Comparison of ENCODE assay signal across 15 cellular contexts in genomic region chr2:240834377-240834975, GRCh38. TPM values are rescaled to one million over a fixed set of nuclear protein-coding genes. Genes with fewer than 3 reads are reported as not detected.
DNase-seq lines count a peak whose midpoint lies in the region; ATAC-seq and TF ChIP-seq lines count a peak whose summit lies in the region.
"Had no signal": no experiment of that assay in that cellular context is flagged by ENCODE, and none has a peak within 500 bp of the region (broad histone marks: within the 10 kb centered on the region; RNA-seq: fewer than 3 reads in every experiment).

No MANE protein-coding gene starts in this region.

- H3K4me2 ChIP-seq in GM23338 (no peak overlapping the region), OCI-LY3 (ENCODE audit: low read length) (no peak overlapping the region), osteoblast (ENCODE audit: insufficient read depth, low read length) (no peak overlapping the region)
- H3K4me2 ChIP-seq: A549 had no signal

- H3K27ac Mint-ChIP-seq in GM23338 (no peak overlapping the region), endodermal cell (no peak overlapping the region)
- no peak overlapping the region for H3K27ac Mint-ChIP-seq in activated CD8-positive, alpha-beta T cell treated with anti-CD3 and anti-CD28 coated beads for 36 hours

- H3K9me3 Mint-ChIP-seq in GM23338 (no peaks in the 10 kb centered on the region), endodermal cell (no peaks in the 10 kb centered on the region)
- H3K9me3 Mint-ChIP-seq in activated CD8-positive, alpha-beta T cell treated with anti-CD3 and anti-CD28 coated beads for 36 hours, result no peaks in the 10 kb centered on the region

- H3K27me3 Mint-ChIP-seq in GM23338 (ENCODE audit: insufficient read depth, low read depth, poor library complexity) (peaks cover 15% of the 10 kb centered on the region), endodermal cell (ENCODE audit: insufficient read depth) (peaks cover 47% of the 10 kb centered on the region)
- peaks cover 7% of the 10 kb centered on the region for H3K27me3 Mint-ChIP-seq in activated CD8-positive, alpha-beta T cell treated with anti-CD3 and anti-CD28 coated beads for 36 hours

- POLR2A ChIA-PET in activated CD8-positive, alpha-beta T cell treated with anti-CD3 and anti-CD28 coated beads for 36 hours (lab: Charles Lee), result interaction anchor here (0.9 kb wide), 1 partner anchor 12 kb away, joined by 3 read pairs; no protein-coding TSS in a partner anchor

- H3K4me3 ChIP-seq in GM23338, result no peak overlapping the region
- no peak overlapping the region for H3K4me3 ChIP-seq in OCI-LY3 (ENCODE audit: low read length)
- no peak overlapping the region for H3K4me3 ChIP-seq in endodermal cell (ENCODE audit: low read length)
- no peak overlapping the region for H3K4me3 ChIP-seq in osteoblast (ENCODE audit: insufficient read depth, low read length)
- H3K4me3 ChIP-seq: A549, GM12878 had no signal

- H2AFZ ChIP-seq in GM23338 (no peak overlapping the region), OCI-LY3 (ENCODE audit: low read depth, low read length) (no peak overlapping the region), osteoblast (ENCODE audit: low read length) (no peak overlapping the region)

- CTCF ChIA-PET in activated CD8-positive, alpha-beta T cell treated with anti-CD3 and anti-CD28 coated beads for 36 hours (lab: Charles Lee), result interaction anchor here (1.7 kb wide), 1 partner anchor 17 kb away, joined by 8 read pairs; no protein-coding TSS in a partner anchor

- H3K4me3 Mint-ChIP-seq in GM23338 (no peak overlapping the region), endodermal cell (no peak overlapping the region)
- no peak overlapping the region for H3K4me3 Mint-ChIP-seq in activated CD8-positive, alpha-beta T cell treated with anti-CD3 and anti-CD28 coated beads for 36 hours

- H3K36me3 ChIP-seq in GM23338 (ENCODE audit: insufficient read depth) (no peaks in the 10 kb centered on the region), OCI-LY3 (replicated peaks; ENCODE audit: low read depth, low read length) (no peaks in the 10 kb centered on the region), endodermal cell (ENCODE audit: control insufficient read depth, insufficient read depth, low read length) (no peaks in the 10 kb centered on the region), osteoblast (ENCODE audit: insufficient read depth, low read length) (no peaks in the 10 kb centered on the region)

- H3K79me2 ChIP-seq in GM23338 (replicated peaks; ENCODE audit: insufficient read depth), result no peaks in the 10 kb centered on the region
- H3K79me2 ChIP-seq in OCI-LY3 (ENCODE audit: low read length), result no peaks in the 10 kb centered on the region
- no peaks in the 10 kb centered on the region for H3K79me2 ChIP-seq in osteoblast (ENCODE audit: insufficient read depth, low read length)

- no peaks in the 10 kb centered on the region for H4K20me1 ChIP-seq in GM23338 (replicated peaks; ENCODE audit: insufficient read depth)
- H4K20me1 ChIP-seq in OCI-LY3 (ENCODE audit: insufficient read depth, low read length), result no peaks in the 10 kb centered on the region
- H4K20me1 ChIP-seq in osteoblast (ENCODE audit: insufficient read depth, low read length), result peaks cover 4% of the 10 kb centered on the region

- ATAC-seq in GM23338 (no peak), GM18861 (IDR thresholded peaks at IDR 0.05; ENCODE audit: unreplicated experiment) (no peak)
- ATAC-seq in activated CD8-positive, alpha-beta T cell treated with anti-CD3 and anti-CD28 coated beads for 36 hours, result no peak
- ATAC-seq: GM12878, HCT116 had no signal

- no peaks in the 10 kb centered on the region for H3F3A ChIP-seq in GM23338 (replicated peaks; ENCODE audit: low read depth)

- H3K9ac ChIP-seq in OCI-LY3 (ENCODE audit: low read length), result no peak overlapping the region
- H3K9ac ChIP-seq in endodermal cell (ENCODE audit: extremely low read depth, low read length, poor library complexity, severe bottlenecking), result no peak overlapping the region

- WGBS in endodermal cell (ENCODE audit: insufficient coverage in 1 of 2, insufficient read length in 1 of 2), 2 experiments, result 83 to 84% methylated on average over 6 of the region's 6 CpGs

- intact Hi-C loops in activated CD8-positive, alpha-beta T cell treated with anti-CD3 and anti-CD28 coated beads for 36 hours (cut with micrococcal nuclease), result no loop called here

- DNase-seq in GM23338 (ENCODE audit: low spot score) (peak; percentile 37), endodermal cell (no peak), osteoblast (ENCODE audit: insufficient read length, low spot score, missing footprints) (peak; percentile 73), DMS79 (lab: John Stamatoyannopoulos, UW) (no peak)
- no peak for DNase-seq in activated CD8-positive, alpha-beta T cell treated with anti-CD3 and anti-CD28 coated beads for 36 hours
- DNase-seq: DMS 273 treated with DMSO at 0.1 percent for 48 hours, GOT3 had no signal

- TF ChIP-seq CTCF in GM23338 (conservative IDR thresholded peaks at IDR 0.05; ENCODE audit: low read depth in 2 of 2) (peak in 1 of 2 experiments; percentile 54; a peak in 3 of 4 replicates), OCI-LY3 (IDR thresholded peaks at IDR 0.05; ENCODE audit: low read depth, low read length) (peak; percentile 11; the same call in 1 of the 2 replicates), endodermal cell (conservative IDR thresholded peaks at IDR 0.05) (peak; percentile 40), osteoblast (IDR thresholded peaks at IDR 0.05; ENCODE audit: extremely low read depth, low read depth, low read length) (no peak)
- no peak for TF ChIP-seq CTCF in activated CD8-positive, alpha-beta T cell treated with anti-CD3 and anti-CD28 coated beads for 36 hours (IDR thresholded peaks at IDR 0.05)

- no peaks in the 10 kb centered on the region for H3K9me3 ChIP-seq in OCI-LY3 (ENCODE audit: insufficient read depth, low read length)
- H3K9me3 ChIP-seq in endodermal cell (ENCODE audit: control insufficient read depth, low read length), result no peaks in the 10 kb centered on the region
- H3K9me3 ChIP-seq in osteoblast (ENCODE audit: low read depth, low read length), result no peaks in the 10 kb centered on the region
- H3K9me3 ChIP-seq: A549 had no signal

- H3K27me3 ChIP-seq in GM23338 (ENCODE audit: insufficient read depth), result peaks cover 24% of the 10 kb centered on the region
- H3K27me3 ChIP-seq in OCI-LY3 (ENCODE audit: low read depth, low read length), result peaks cover 6% of the 10 kb centered on the region; the same call in 1 of the 2 replicates
- peaks cover 38% of the 10 kb centered on the region for H3K27me3 ChIP-seq in endodermal cell (ENCODE audit: control insufficient read depth, insufficient read depth, low read length, poor library complexity, severe bottlenecking)
- peaks cover 40% of the 10 kb centered on the region for H3K27me3 ChIP-seq in osteoblast (ENCODE audit: insufficient read depth, low read length)

- H3K36me3 Mint-ChIP-seq in GM23338 (ENCODE audit: low read depth), result no peaks in the 10 kb centered on the region
- H3K36me3 Mint-ChIP-seq in endodermal cell (ENCODE audit: low read depth), result no peaks in the 10 kb centered on the region
- H3K36me3 Mint-ChIP-seq in activated CD8-positive, alpha-beta T cell treated with anti-CD3 and anti-CD28 coated beads for 36 hours (ENCODE audit: low read depth), result no peaks in the 10 kb centered on the region
- H3K36me3 Mint-ChIP-seq: CD14-positive monocyte had no signal

- no peaks in the 10 kb centered on the region for H3K9me2 ChIP-seq in GM23338 (ENCODE audit: insufficient read depth)

- no peak overlapping the region for H3K27ac ChIP-seq in GM23338 (ENCODE audit: low read depth)
- no peak overlapping the region for H3K27ac ChIP-seq in OCI-LY3 (ENCODE audit: low read length)
- no peak overlapping the region for H3K27ac ChIP-seq in endodermal cell (ENCODE audit: low read depth, low read length)
- H3K27ac ChIP-seq in osteoblast (ENCODE audit: low read depth, low read length), result no peak overlapping the region
- H3K27ac ChIP-seq: A549 had no signal

- H3K4me1 ChIP-seq in GM23338 (ENCODE audit: insufficient read depth) (peaks cover 3% of the 10 kb centered on the region; the same call in 1 of the 2 replicates), OCI-LY3 (ENCODE audit: low read length) (no peaks in the 10 kb centered on the region), endodermal cell (ENCODE audit: control insufficient read depth, insufficient read depth, low read length) (no peaks in the 10 kb centered on the region), osteoblast (ENCODE audit: insufficient read depth, low read length) (peaks cover 14% of the 10 kb centered on the region)

- H3K4me1 Mint-ChIP-seq in GM23338, result no peaks in the 10 kb centered on the region; the same call in 2 of the 3 replicates
- H3K4me1 Mint-ChIP-seq in endodermal cell, result no peaks in the 10 kb centered on the region
- H3K4me1 Mint-ChIP-seq in activated CD8-positive, alpha-beta T cell treated with anti-CD3 and anti-CD28 coated beads for 36 hours (ENCODE audit: low read depth), result peaks cover 2% of the 10 kb centered on the region

TF ChIP-seq in GM23338, 12 proteins besides CTCF, POLR2A, EP300 and RAD21 (continues in another document):
- TF ChIP-seq EZH2 (IDR thresholded peaks at IDR 0.05; ENCODE audit: low read depth, unreplicated experiment) (no peak), NANOG (IDR thresholded peaks at IDR 0.05; ENCODE audit: borderline replicate concordance) (no peak), ETS1 (IDR thresholded peaks at IDR 0.05) (no peak), ZNF331 (CRISPR knock-in tag; IDR thresholded peaks at IDR 0.05; ENCODE audit: low read depth) (no peak)

RNA-seq across cellular contexts. Expression of gene KIF1A, which starts 14.5 kb away (rescaled TPM):
- total RNA-seq in GM23338 (2014; rRNA removed; shearing (Covaris generic)), result 183 and 214 TPM in 2 replicates
- 158 and 169 TPM in 2 replicates for polyA plus RNA-seq in GM23338 (2016; fragmentation: Nextera tagmentation; extraction: Ambion mirVana)
- 10 to 100 TPM; 58.8 to 83.1 TPM for total RNA-seq in endodermal cell
- polyA plus RNA-seq in endodermal cell (2013, experiment 1 of 2), result 48.4 TPM
- 41.1 TPM for polyA plus RNA-seq in endodermal cell (2013, experiment 2 of 2)
- under 0.01 TPM in 1 of 2 replicates, not detected in the other for total RNA-seq in osteoblast
- 10 to 100 TPM in 1 of 2 experiments, 1 to 10 TPM in 1; 9.0 to 10.2 TPM for total RNA-seq in activated CD8-positive, alpha-beta T cell treated with anti-CD3 and anti-CD28 coated beads for 36 hours
- polyA plus RNA-seq: CD14-positive monocyte had no signal

RNA-seq across cellular contexts. Expression of gene AGXT, which starts 34.1 kb away (rescaled TPM):
- total RNA-seq in GM23338 (2014; rRNA removed; shearing (Covaris generic)), result not detected in 2 replicates
- not detected in 2 replicates for polyA plus RNA-seq in GM23338 (2016; fragmentation: Nextera tagmentation; extraction: Ambion mirVana)
- total RNA-seq in endodermal cell (under 1 TPM in 1 of 2 donors, not detected in 1; 0.31 TPM), osteoblast (not detected in 2 replicates)
- polyA plus RNA-seq in endodermal cell (2013, experiment 1 of 2), result not detected
- not detected for polyA plus RNA-seq in endodermal cell (2013, experiment 2 of 2)
- not detected for total RNA-seq in activated CD8-positive, alpha-beta T cell treated with anti-CD3 and anti-CD28 coated beads for 36 hours
- total RNA-seq: G401 had no signal
- polyA plus RNA-seq: A549, BJ, CD14-positive monocyte, GM12878 had no signal

Comparison
In these comparisons a context has a peak if more than half of its experiments do, and no peak if none do; other contexts are left out.
1. DNase-seq: peak in GM23338 (single experiment) and osteoblast (single experiment); none in endodermal cell (single experiment), DMS79 (single experiment) and activated CD8-positive, alpha-beta T cell treated with anti-CD3 and anti-CD28 coated beads for 36 hours (single experiment).
2. CTCF ChIP-seq: peak in OCI-LY3 (single experiment) and endodermal cell (single experiment); none in osteoblast (single experiment) and activated CD8-positive, alpha-beta T cell treated with anti-CD3 and anti-CD28 coated beads for 36 hours (single experiment).